Comparison of ENCODE assay signal across 9 cellular contexts in genomic region chr9:5764130-5764868, GRCh38.
A peak's percentile ranks its signal among the peaks of the same experiment; 100 is the strongest.
DNase-seq lines count a peak whose midpoint lies in the region; ATAC-seq, FAIRE-seq and TF ChIP-seq lines count a peak whose summit lies in the region.
"Had no signal": no experiment of that assay in that cellular context is flagged by ENCODE, and none has a peak within 500 bp of the region (broad histone marks: within the 10 kb centered on the region; RNA-seq: fewer than 3 reads in every experiment).

No MANE protein-coding gene starts in this region.

- no peak overlapping the region; the same call in 1 of the 2 replicates for H3K9ac ChIP-seq in GM12878 (ENCODE audit: control insufficient read depth, insufficient read depth, low read length)

- H3K9me3 ChIP-seq in GM12878 (replicated peaks; ENCODE audit: control insufficient read depth, insufficient read depth, low read length), result no peaks in the 10 kb centered on the region; the same call in 1 of the 3 replicates
- no peaks in the 10 kb centered on the region for H3K9me3 ChIP-seq in body of pancreas

- in situ Hi-C loops in GM12878 (cut with MboI), result no loop called here

- RAD21 ChIA-PET in GM12878 (lab: Charles Lee; ENCODE audit: unreplicated experiment), result interaction anchor here (0.6 to 2.1 kb wide), 6 partner anchors 10 to 155 kb away, joined by 3 to 8 read pairs (median 6); partner anchors contain the start of genes ERMP1 and RIC1

- no peaks in the 10 kb centered on the region for H3K79me2 ChIP-seq in GM12878 (ENCODE audit: control insufficient read depth, insufficient read depth, low read length)

- H3K4me1 ChIP-seq in GM12878 (ENCODE audit: control insufficient read depth, insufficient read depth, low read length) (peaks cover 30% of the 10 kb centered on the region), body of pancreas (no peaks in the 10 kb centered on the region)

- TF ChIP-seq EP300 in GM12878 (IDR thresholded peaks at IDR 0.05; ENCODE audit: borderline replicate concordance in 1 of 2, control insufficient read depth in 1 of 2, low read depth in 2 of 2, low read length in 2 of 2), result 0 out of 4 replicates have a peak, but pooled peaks have one; percentile 38 to 39

- TF ChIP-seq POLR2A in GM12878 (IDR thresholded peaks at IDR 0.05; ENCODE audit: low read depth, low read length) (no peak), body of pancreas (IDR thresholded peaks at IDR 0.05) (no peak)

- no peaks in the 10 kb centered on the region for H4K20me1 ChIP-seq in GM12878 (ENCODE audit: control insufficient read depth, insufficient read depth)

- no TSS peak for BruUV-seq in GM12878 (replicated peaks; lab: Mats Ljungman, UMichigan)

- SMC1A ChIA-PET in GM12878 (lab: Charles Lee; ENCODE audit: uncharacterized antibody, unreplicated experiment), result interaction anchor here (0.8 to 2.9 kb wide), 14 partner anchors 9 to 290 kb away, joined by 3 to 20 read pairs (median 4); no protein-coding TSS in a partner anchor

- H3K4me2 ChIP-seq in GM12878 (ENCODE audit: control insufficient read depth, insufficient read depth), result peak overlapping the region; percentile 57; the same call in 1 of the 2 replicates

- CTCF ChIA-PET in GM12878 (lab: Yijun Ruan, JAX), result interaction anchor here (1.0 to 2.5 kb wide), 8 partner anchors 9 to 290 kb away, joined by 3 to 24 read pairs (median 4); no protein-coding TSS in a partner anchor

- H3K4me3 ChIP-seq in GM12878 (no peak overlapping the region), body of pancreas (no peak overlapping the region)
- H3K4me3 ChIP-seq: K562 had no signal

- ATAC-seq in GM18867 (IDR thresholded peaks at IDR 0.05; ENCODE audit: unreplicated experiment), result peak; percentile 77
- peak; percentile 79 for ATAC-seq in GM21381 (IDR thresholded peaks at IDR 0.05; ENCODE audit: unreplicated experiment)
- ATAC-seq in HG03139 (IDR thresholded peaks at IDR 0.05; ENCODE audit: unreplicated experiment), result peak; percentile 74
- ATAC-seq in GM12878, result peak; percentile 80
- ATAC-seq in body of pancreas, result no peak
- ATAC-seq: K562, Right ventricle myocardium inferior had no signal

- DNase-seq in GM12878 (ENCODE audit: low read depth, low spot score) (peak; percentile 48), NCI-H2029 treated with DMSO at 0.1 percent for 48 hours (lab: John Stamatoyannopoulos, UW) (no peak), body of pancreas (no peak), SW 1271 (lab: John Stamatoyannopoulos, UW) (no peak)

- no peak overlapping the region for H2AFZ ChIP-seq in GM12878 (ENCODE audit: control insufficient read depth, low read depth, low read length)

- no peak for FAIRE-seq in GM12878 (lab: Jason Lieb, UNC)
- FAIRE-seq: K562 had no signal

- WGBS in GM12878 (ENCODE audit: insufficient coverage, insufficient replicate concordance, low lambda C conversion rate, missing lambda C conversion rate), result 67% methylated on average over 1 of the region's 1 CpG
- WGBS in body of pancreas, 2 donors, result 74 to 88% methylated on average over 1 of the region's 1 CpG

- H3K27me3 ChIP-seq in GM12878 (replicated peaks in 1 of 2; ENCODE audit: control insufficient read depth in 2 of 2, insufficient read depth in 2 of 2, low read length in 1 of 2) (no peaks in the 10 kb centered on the region), body of pancreas (no peaks in the 10 kb centered on the region)

- TF ChIP-seq RAD21 in GM12878 (IDR thresholded peaks at IDR 0.05; ENCODE audit: insufficient read depth, low read depth, low read length), result no peak

- POLR2A ChIA-PET in GM12878 (lab: Charles Lee), result interaction anchor here (0.6 to 1.0 kb wide), 3 partner anchors 8 to 69 kb away, joined by 3 to 6 read pairs (median 4); no protein-coding TSS in a partner anchor

- H3K27ac ChIP-seq in GM12878 (ENCODE audit: control insufficient read depth, insufficient read depth) (peak overlapping the region; percentile 51), body of pancreas (no peak overlapping the region)

- no peak for TF ChIP-seq CTCF in GM12878 (IDR thresholded peaks at IDR 0.05 in 2 of 3, conservative IDR thresholded peaks at IDR 0.05 in 1 of 3; ENCODE audit: control insufficient read depth in 2 of 3, extremely low read depth in 1 of 3, insufficient read depth in 1 of 3, low read depth in 3 of 3, low read length in 3 of 3)
- no peak for TF ChIP-seq CTCF in body of pancreas (IDR thresholded peaks at IDR 0.05)

- intact Hi-C loops in GM12878 (cut with micrococcal nuclease; ENCODE audit: unreplicated experiment) (no loop called here), body of pancreas (cut with DNase I) (no loop called here)

- peaks cover 9 to 48% of the 10 kb centered on the region in 2 experiments for H3K36me3 ChIP-seq in GM12878 (ENCODE audit: control insufficient read depth in 2 of 2, insufficient read depth in 2 of 2, low read length in 1 of 2)
- H3K36me3 ChIP-seq in body of pancreas (replicated peaks in 1 of 2; ENCODE audit: insufficient read depth in 1 of 2, low read depth in 2 of 2), result peaks cover 8 to 31% of the 10 kb centered on the region in 2 donors

TF ChIP-seq in GM12878, 131 proteins besides CTCF, POLR2A, EP300 and RAD21 (continues in another document):
- TF ChIP-seq ZBTB11 (CRISPR knock-in tag; IDR thresholded peaks at IDR 0.05) (no peak), TCF7 (IDR thresholded peaks at IDR 0.05; ENCODE audit: borderline replicate concordance) (no peak), KLF5 (IDR thresholded peaks at IDR 0.05; ENCODE audit: partially characterized antibody) (no peak), MEF2A (IDR thresholded peaks at IDR 0.05; ENCODE audit: insufficient read depth, low read depth, low read length) (peak; percentile 64), FOS (IDR thresholded peaks at IDR 0.05; ENCODE audit: borderline replicate concordance, extremely low read depth, insufficient read length) (no peak), ZNF207 (IDR thresholded peaks at IDR 0.05; ENCODE audit: borderline replicate concordance) (no peak), REST (IDR thresholded peaks at IDR 0.05; ENCODE audit: low read depth, low read length) (no peak), JUND (IDR thresholded peaks at IDR 0.05; ENCODE audit: low read depth, low read length) (no peak), MYB (IDR thresholded peaks at IDR 0.05; ENCODE audit: borderline replicate concordance, low read depth, low read length) (no peak)
